ENCODE assay signal across 13 cellular contexts in the genomic region with DNA sequence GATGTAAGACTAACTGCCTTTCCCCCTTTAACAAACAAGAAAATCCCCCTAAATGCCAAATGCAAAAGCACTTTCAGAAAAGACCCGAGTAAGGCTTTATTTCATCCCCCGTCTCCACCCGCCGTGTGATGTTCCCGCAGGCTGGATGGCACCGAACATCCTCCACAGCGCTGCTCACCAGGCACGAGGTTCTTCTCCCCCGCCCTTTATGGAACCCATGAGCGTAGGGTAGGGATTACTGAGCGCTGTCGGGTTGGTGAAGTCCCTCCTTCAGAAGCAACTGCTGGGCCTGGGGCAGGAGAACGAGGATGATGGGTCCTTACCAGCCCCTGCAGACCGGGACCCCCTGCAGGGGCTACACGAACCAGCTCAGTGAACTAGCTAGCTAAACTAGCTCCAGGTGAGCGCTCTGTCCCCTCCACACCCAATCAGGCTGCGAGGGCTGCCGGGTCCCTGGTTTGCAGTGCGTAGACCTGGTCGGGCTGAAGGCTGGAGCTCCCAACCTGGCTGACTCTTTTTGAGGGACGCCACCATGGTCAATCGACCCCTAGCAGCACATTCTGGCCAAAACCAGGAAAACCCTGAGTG.
A peak's percentile ranks its signal among the peaks of the same experiment; 100 is the strongest.
DNase-seq lines count a peak whose midpoint lies in the region; ATAC-seq and TF ChIP-seq lines count a peak whose summit lies in the region.
"Had no signal": no experiment of that assay in that cellular context is flagged by ENCODE, and none has a peak within 500 bp of the region (broad histone marks: within the 10 kb centered on the region; RNA-seq: fewer than 3 reads in every experiment).

No MANE protein-coding gene starts in this region.

- ATAC-seq in heart right ventricle (no peak), aorta (ENCODE audit: low FRiP score) (no peak), GM21360 (IDR thresholded peaks at IDR 0.05; ENCODE audit: unreplicated experiment) (no peak)
- no peak for ATAC-seq in central memory CD8-positive, alpha-beta T cell (replicated peaks; ENCODE audit: extremely low read depth, poor library complexity, severe bottlenecking)
- ATAC-seq in naive thymus-derived CD8-positive, alpha-beta T cell = no peak
- ATAC-seq: gastroesophageal sphincter had no signal

- no peaks in the 10 kb centered on the region for H3K27me3 ChIP-seq in heart right ventricle
- no peaks in the 10 kb centered on the region for H3K27me3 ChIP-seq in aorta (ENCODE audit: control insufficient read depth in 1 of 2, insufficient read depth in 2 of 2, low read length in 1 of 2)
- H3K27me3 ChIP-seq: gastroesophageal sphincter, tibial artery had no signal

- H3K4me3 ChIP-seq in heart right ventricle = no peak overlapping the region
- no peak overlapping the region for H3K4me3 ChIP-seq in aorta (ENCODE audit: low read length in 2 of 2)
- H3K4me3 ChIP-seq: tibial artery had no signal

- TF ChIP-seq CTCF in heart right ventricle (IDR thresholded peaks at IDR 0.05) = no peak

- H3K4me1 Mint-ChIP-seq in central memory CD8-positive, alpha-beta T cell = peaks cover 47% of the 10 kb centered on the region
- peaks cover 0 to 52% (median 0%) of the 10 kb centered on the region in 4 donors for H3K4me1 Mint-ChIP-seq in naive thymus-derived CD8-positive, alpha-beta T cell

- POLR2A ChIA-PET in naive thymus-derived CD8-positive, alpha-beta T cell (lab: Charles Lee) = interaction anchor here (0.7 to 33.5 kb wide), 8 partner anchors 5 to 80 kb away, joined by 3 to 613 read pairs (median 4); a partner anchor contains a TSS

- peaks cover 39% of the 10 kb centered on the region for H3K36me3 Mint-ChIP-seq in central memory CD8-positive, alpha-beta T cell (ENCODE audit: insufficient read depth)
- peaks cover 0 to 30% (median 0%) of the 10 kb centered on the region in 3 donors for H3K36me3 Mint-ChIP-seq in naive thymus-derived CD8-positive, alpha-beta T cell
- H3K36me3 Mint-ChIP-seq: naive B cell had no signal

- no peaks in the 10 kb centered on the region for H3K27me3 Mint-ChIP-seq in central memory CD8-positive, alpha-beta T cell
- H3K27me3 Mint-ChIP-seq in naive thymus-derived CD8-positive, alpha-beta T cell = no peaks in the 10 kb centered on the region
- H3K27me3 Mint-ChIP-seq: naive B cell had no signal

- peaks cover 0 to 100% (median 0%) of the 10 kb centered on the region in 9 donors for H3K4me1 ChIP-seq in heart right ventricle
- H3K4me1 ChIP-seq in aorta (ENCODE audit: control insufficient read depth in 1 of 2, insufficient read depth in 2 of 2, low read length in 2 of 2) = peaks cover 0 to 5% of the 10 kb centered on the region in 2 donors

- H3K36me3 ChIP-seq in heart right ventricle (no peaks in the 10 kb centered on the region), aorta (ENCODE audit: control insufficient read depth in 1 of 2, insufficient read depth in 2 of 2, low read length in 1 of 2) (no peaks in the 10 kb centered on the region)
- H3K36me3 ChIP-seq: gastroesophageal sphincter, tibial artery had no signal

- WGBS in heart right ventricle, 2 donors = 88 to 91% methylated on average over 22 of the region's 22 CpGs
- 68 to 71% methylated on average over 22 of the region's 22 CpGs for WGBS in aorta, 2 donors

- peak overlapping the region; percentile 99 for H3K27ac Mint-ChIP-seq in central memory CD8-positive, alpha-beta T cell (ENCODE audit: low read depth)
- peak overlapping the region in 1 of 10 donors; percentile 97 for H3K27ac Mint-ChIP-seq in naive thymus-derived CD8-positive, alpha-beta T cell

- H3K9me3 Mint-ChIP-seq in central memory CD8-positive, alpha-beta T cell = no peaks in the 10 kb centered on the region
- H3K9me3 Mint-ChIP-seq in naive thymus-derived CD8-positive, alpha-beta T cell = no peaks in the 10 kb centered on the region
- H3K9me3 Mint-ChIP-seq: naive B cell had no signal

- H3K27ac ChIP-seq in heart right ventricle (peak overlapping the region in 7 of 10 donors; percentile 16 to 92 (median 79)), aorta (ENCODE audit: low read depth in 1 of 2, low read length in 2 of 2) (peak overlapping the region in 1 of 2 donors; percentile 19)

- H3K9me3 ChIP-seq in heart right ventricle (no peaks in the 10 kb centered on the region), aorta (ENCODE audit: control insufficient read depth, low read length) (no peaks in the 10 kb centered on the region)
- H3K9me3 ChIP-seq: gastroesophageal sphincter, tibial artery had no signal

- intact Hi-C loops in heart right ventricle (cut with DNase I) (loop anchor here in 3 of 10 donors (5.0 to 10.0 kb wide), 3 partner anchors 44 to 79 kb away; a partner anchor contains a TSS), cardiac septum (cut with DNase I) (no loop called here), aorta (cut with DNase I) (loop anchor here in 1 of 2 donors (5.0 kb wide), 1 partner anchor 79 kb away; a partner anchor contains a TSS)

- DNase-seq in heart right ventricle (no peak), cardiac septum (ENCODE audit: low spot score) (no peak), aorta (peak; percentile 37 to 60), AG20443 (ENCODE audit: low spot score) (no peak)
- DNase-seq in central memory CD8-positive, alpha-beta T cell (ENCODE audit: low spot score in 2 of 2) = no peak
- peak in 1 of 10 donors; percentile 57 for DNase-seq in naive thymus-derived CD8-positive, alpha-beta T cell
- no peak for DNase-seq in stimulated activated CD4-positive, alpha-beta T cell treated with anti-CD3 and anti-CD28 coated beads, Interleukin-4, amount 100 ng/mL, for 4 hours
- DNase-seq: effector CD8-positive, alpha-beta T cell; islet precursor cell; naive B cell; tibial artery had no signal

- no peak overlapping the region for H3K4me3 Mint-ChIP-seq in central memory CD8-positive, alpha-beta T cell
- H3K4me3 Mint-ChIP-seq in naive thymus-derived CD8-positive, alpha-beta T cell = peak overlapping the region in 7 of 10 donors; percentile 48 to 92 (median 63)

Comparison
In these comparisons a context has a peak if more than half of its experiments do, and no peak if none do; other contexts are left out.
1. DNase-seq: peak in aorta (2 of 2); none in heart right ventricle (0 of 2), cardiac septum (single experiment), central memory CD8-positive, alpha-beta T cell (0 of 2), AG20443 (single experiment) and stimulated activated CD4-positive, alpha-beta T cell treated with anti-CD3 and anti-CD28 coated beads, Interleukin-4, amount 100 ng/mL, for 4 hours (0 of 2).